Comparison of ENCODE assay signal across 22 cellular contexts in genomic region chr5:156623381-156624040, GRCh38.
"Had no signal": no experiment of that assay in that cellular context is flagged by ENCODE, and none has a peak within 500 bp of the region (broad histone marks: within the 10 kb centered on the region; RNA-seq: fewer than 3 reads in every experiment).

No MANE protein-coding gene starts in this region.

- H3K9me3 ChIP-seq: colonic mucosa, gastrocnemius medialis, heart right ventricle, tibial nerve, upper lobe of left lung had no signal

- H3K4me1 ChIP-seq: colonic mucosa, tibial nerve, upper lobe of left lung had no signal

- H3K27me3 ChIP-seq: colonic mucosa, gastrocnemius medialis, heart right ventricle, tibial nerve, upper lobe of left lung had no signal

- H3K27ac ChIP-seq: colonic mucosa, epithelial cell of prostate, gastrocnemius medialis, heart right ventricle, upper lobe of left lung had no signal

- H3K36me3 ChIP-seq: colonic mucosa, gastrocnemius medialis, heart right ventricle, tibial nerve, upper lobe of left lung had no signal

- H3K4me3 ChIP-seq: colonic mucosa, gastrocnemius medialis, heart right ventricle, smooth muscle cell, tibial nerve, upper lobe of left lung had no signal

- DNase-seq: colonic mucosa; effector CD8-positive, alpha-beta T cell; endodermal cell; foreskin fibroblast; gastrocnemius medialis; heart right ventricle; left colon; mesendoderm; naive thymus-derived CD8-positive, alpha-beta T cell; nephron progenitor cell; stimulated activated CD4-positive, alpha-beta T cell treated with anti-CD3 and anti-CD28 coated beads, Interleukin-12 subunit alpha, Interleukin-12 subunit beta, amount 100 ng/mL, for 4 hours; stimulated activated CD4-positive, alpha-beta T cell treated with anti-CD3 and anti-CD28 coated beads, Interleukin-1b, Interleukin-23, amount 100 ng/mL, for 48 hours; stimulated activated CD4-positive, alpha-beta T cell treated with anti-CD3 and anti-CD28 coated beads, Interleukin-4, amount 100 ng/mL, for 1 hour; stimulated activated CD8-positive, alpha-beta memory T cell treated with anti-CD3 and anti-CD28 coated beads, Interleukin-4, amount 100 ng/mL, for 48 hours; stimulated activated naive CD4-positive, alpha-beta T cell; stimulated activated naive CD8-positive, alpha-beta T cell treated with anti-CD3 and anti-CD28 coated beads, Interleukin-15, amount 100 ng/mL, for 72 hours had no signal

- ATAC-seq: esophagus mucosa; gastrocnemius medialis; left colon; naive thymus-derived CD8-positive, alpha-beta T cell; sciatic nerve; stimulated activated naive CD8-positive, alpha-beta T cell treated with anti-CD3 and anti-CD28 coated beads, Interleukin-15, amount 100 ng/mL, for 72 hours had no signal
